Comparison of ENCODE assay signal across 10 cellular contexts in genomic region chr19:6877766-6878165, GRCh38. TPM values are rescaled to one million over a fixed set of nuclear protein-coding genes. Genes with fewer than 3 reads are reported as not detected.
"Had no signal": no experiment of that assay in that cellular context is flagged by ENCODE, and none has a peak within 500 bp of the region (broad histone marks: within the 10 kb centered on the region; RNA-seq: fewer than 3 reads in every experiment).

No MANE protein-coding gene starts in this region.

- H3K36me3 ChIP-seq: HAP-1 had no signal

- H3K27ac Mint-ChIP-seq: GM23338, H9, HFFc6 had no signal

- H3K4me1 Mint-ChIP-seq: GM23338, H9 had no signal

- H3K4me3 ChIP-seq: GM23248, GM23338, HAP-1 had no signal

- ATAC-seq: GM23338, HCT116 had no signal

- H3K9me3 ChIP-seq: HAP-1 had no signal

- H3K4me1 ChIP-seq: HAP-1 had no signal

- H3K4me3 Mint-ChIP-seq: GM23338, HFFc6 had no signal

- H3K27ac ChIP-seq: GM23248 had no signal

- DNase-seq: GM23248, GOT3, H7, H9, HCEC 1CT, HFFc6 had no signal

RNA-seq across cellular contexts. Expression of gene ADGRE1, which starts 9.6 kb away (rescaled TPM):
- total RNA-seq: GM23248, GM23338, H1, H7, H9 had no signal
- polyA plus RNA-seq: GM23248, GM23338, H1 had no signal
